Comparison of ENCODE assay signal across 24 cellular contexts in the genomic region with DNA sequence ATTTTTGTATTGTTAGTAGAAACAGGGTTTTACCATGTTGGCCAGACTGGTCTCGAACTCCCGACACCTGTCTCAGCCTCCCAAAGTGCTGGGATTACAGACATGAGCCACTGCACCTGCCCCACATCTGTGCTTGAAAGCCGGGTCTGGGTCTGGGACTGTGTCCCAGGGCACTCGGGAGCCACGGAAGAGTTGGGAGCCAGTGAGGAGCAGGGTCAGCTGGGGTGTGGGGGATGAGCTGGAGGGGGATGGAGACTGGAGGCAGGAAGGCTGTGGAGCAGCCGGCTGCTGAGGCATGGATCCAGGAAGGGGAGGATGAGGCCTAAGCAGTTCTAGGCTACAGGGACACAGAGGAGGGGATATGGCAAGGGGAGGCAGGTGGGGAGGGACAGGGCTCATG. TPM values are rescaled to one million over a fixed set of nuclear protein-coding genes. Genes with fewer than 3 reads are reported as not detected.
DNase-seq lines count a peak whose midpoint lies in the region; ATAC-seq and TF ChIP-seq lines count a peak whose summit lies in the region.
"Had no signal": no experiment of that assay in that cellular context is flagged by ENCODE, and none has a peak within 500 bp of the region (broad histone marks: within the 10 kb centered on the region; RNA-seq: fewer than 3 reads in every experiment).

No MANE protein-coding gene starts in this region.

- H3K4me3 Mint-ChIP-seq in activated naive CD4-positive, alpha-beta T cell treated with anti-CD3 and anti-CD28 coated beads, Interleukin-2, amount 50 U/mL, for 24 hours = peak overlapping the region; percentile 26
- peak overlapping the region; percentile 81 for H3K4me3 Mint-ChIP-seq in activated T-helper 17 cell treated with anti-CD3 and anti-CD28 coated beads, Interleukin-2, amount 50 U/mL, for 72 hours
- no peak overlapping the region for H3K4me3 Mint-ChIP-seq in WTC11

- H3K27ac ChIP-seq in HEK293 (ENCODE audit: extremely low read depth, low read depth, low read length) (no peak overlapping the region), colonic mucosa (no peak overlapping the region)
- H3K27ac ChIP-seq: dorsolateral prefrontal cortex, SK-N-MC, upper lobe of left lung, VCaP had no signal

- CTCF ChIA-PET in HEK293 (lab: Yijun Ruan, JAX) = interaction anchor here (0.5 to 2.6 kb wide), 5 partner anchors 11 to 380 kb away, joined by 3 to 15 read pairs (median 4); no protein-coding TSS in a partner anchor
- CTCF ChIA-PET in WTC11 (lab: Charles Lee) = interaction anchor here (0.9 to 3.3 kb wide), 4 partner anchors 12 to 34 kb away, joined by 3 to 20 read pairs (median 3); no protein-coding TSS in a partner anchor

- no peak for TF ChIP-seq CTCF in HEK293 (tag by site-specific recombination; IDR thresholded peaks at IDR 0.05)
- no peak for TF ChIP-seq CTCF in colonic mucosa (IDR thresholded peaks at IDR 0.05)
- no peak for TF ChIP-seq CTCF in WTC11 (IDR thresholded peaks at IDR 0.05)

- H3K36me3 ChIP-seq in HEK293 (ENCODE audit: control insufficient read depth in 2 of 2, insufficient read depth in 1 of 2, low read length in 2 of 2) = no peaks in the 10 kb centered on the region
- H3K36me3 ChIP-seq in colonic mucosa = no peaks in the 10 kb centered on the region
- H3K36me3 ChIP-seq: upper lobe of left lung had no signal

- H3K4me3 ChIP-seq in HEK293 (ENCODE audit: low read depth, low read length) = no peak overlapping the region
- H3K4me3 ChIP-seq in colonic mucosa = no peak overlapping the region
- H3K4me3 ChIP-seq: dorsolateral prefrontal cortex, SK-N-MC, upper lobe of left lung had no signal

- peaks cover 4% of the 10 kb centered on the region for H3K4me1 Mint-ChIP-seq in activated naive CD4-positive, alpha-beta T cell treated with anti-CD3 and anti-CD28 coated beads, Interleukin-2, amount 50 U/mL, for 24 hours
- H3K4me1 Mint-ChIP-seq in activated T-helper 17 cell treated with anti-CD3 and anti-CD28 coated beads, Interleukin-2, amount 50 U/mL, for 72 hours = peaks cover 10% of the 10 kb centered on the region
- no peaks in the 10 kb centered on the region for H3K4me1 Mint-ChIP-seq in WTC11

- no peaks in the 10 kb centered on the region for H3K36me3 Mint-ChIP-seq in activated naive CD4-positive, alpha-beta T cell treated with anti-CD3 and anti-CD28 coated beads, Interleukin-2, amount 50 U/mL, for 24 hours
- no peaks in the 10 kb centered on the region for H3K36me3 Mint-ChIP-seq in activated naive CD4-positive, alpha-beta T cell treated with anti-CD3 and anti-CD28 coated beads, Interleukin-2, amount 50 U/mL, for 72 hours
- H3K36me3 Mint-ChIP-seq in activated T-helper 17 cell treated with anti-CD3 and anti-CD28 coated beads, Interleukin-2, amount 50 U/mL, for 72 hours (ENCODE audit: low read depth) = peaks cover 24% of the 10 kb centered on the region
- no peaks in the 10 kb centered on the region for H3K36me3 Mint-ChIP-seq in WTC11

- POLR2A ChIA-PET in HEK293 (lab: Yijun Ruan, JAX) (interaction anchor here (0.6 to 2.0 kb wide), 2 partner anchors 14 to 18 kb away, joined by 3 to 6 read pairs; a partner anchor contains a TSS), WTC11 (lab: Charles Lee) (interaction anchor here (0.5 kb wide), 1 partner anchor 16 kb away, joined by 4 read pairs; no protein-coding TSS in a partner anchor)

- H3K27me3 Mint-ChIP-seq in activated naive CD4-positive, alpha-beta T cell treated with anti-CD3 and anti-CD28 coated beads, Interleukin-2, amount 50 U/mL, for 24 hours = no peaks in the 10 kb centered on the region
- no peaks in the 10 kb centered on the region for H3K27me3 Mint-ChIP-seq in activated T-helper 17 cell treated with anti-CD3 and anti-CD28 coated beads, Interleukin-2, amount 50 U/mL, for 72 hours
- H3K27me3 Mint-ChIP-seq in WTC11 (ENCODE audit: low read depth) = peaks cover 6% of the 10 kb centered on the region

- H3K9ac ChIP-seq in colonic mucosa (ENCODE audit: low read depth in 2 of 2, low read length in 2 of 2) = no peak overlapping the region

- no peaks in the 10 kb centered on the region for H3K27me3 ChIP-seq in colonic mucosa
- H3K27me3 ChIP-seq: dorsolateral prefrontal cortex, upper lobe of left lung had no signal

- intact Hi-C loops in colonic mucosa (cut with DNase I) = no loop called here

- ATAC-seq in activated naive CD4-positive, alpha-beta T cell treated with anti-CD3 and anti-CD28 coated beads, Interleukin-2, amount 50 U/mL, for 72 hours = no peak
- ATAC-seq in activated T-helper 17 cell treated with anti-CD3 and anti-CD28 coated beads, Interleukin-2, amount 50 U/mL, for 72 hours (replicated peaks) = no peak
- ATAC-seq in WTC11 = no peak
- ATAC-seq: HepG2, right cardiac atrium had no signal

- DNase-seq in activated naive CD4-positive, alpha-beta T cell treated with anti-CD3 and anti-CD28 coated beads, Interleukin-2, amount 50 U/mL, for 72 hours (ENCODE audit: low spot score in 2 of 2) = no peak
- DNase-seq in NCI-H510A treated with DMSO at 0.1 percent for 48 hours (lab: John Stamatoyannopoulos, UW) (no peak), colonic mucosa (no peak), WTC11 (ENCODE audit: low spot score) (no peak)
- DNase-seq: activated CD4-positive, alpha-beta T cell treated with anti-CD3 and anti-CD28 coated beads, Interleukin-2, amount 50 U/mL, for 4 hours; dorsolateral prefrontal cortex; MV-4-11; NCI-H146; NCI-H2107; NCI-H446 treated with DMSO at 0.1 percent for 48 hours; posterior cingulate gyrus; right cardiac atrium had no signal

- H3K9me3 ChIP-seq in HEK293 (ENCODE audit: control insufficient read depth, insufficient read depth, low read depth, low read length) (no peaks in the 10 kb centered on the region), colonic mucosa (no peaks in the 10 kb centered on the region)
- H3K9me3 ChIP-seq: upper lobe of left lung had no signal

- no peak overlapping the region for H3K27ac Mint-ChIP-seq in activated naive CD4-positive, alpha-beta T cell treated with anti-CD3 and anti-CD28 coated beads, Interleukin-2, amount 50 U/mL, for 24 hours
- H3K27ac Mint-ChIP-seq in activated naive CD4-positive, alpha-beta T cell treated with anti-CD3 and anti-CD28 coated beads, Interleukin-2, amount 50 U/mL, for 72 hours = peak overlapping the region in 1 of 2 donors; percentile 19
- peak overlapping the region; percentile 80 for H3K27ac Mint-ChIP-seq in activated T-helper 17 cell treated with anti-CD3 and anti-CD28 coated beads, Interleukin-2, amount 50 U/mL, for 72 hours
- no peak overlapping the region for H3K27ac Mint-ChIP-seq in WTC11

- H3K9me3 Mint-ChIP-seq in activated naive CD4-positive, alpha-beta T cell treated with anti-CD3 and anti-CD28 coated beads, Interleukin-2, amount 50 U/mL, for 24 hours = no peaks in the 10 kb centered on the region
- H3K9me3 Mint-ChIP-seq in activated naive CD4-positive, alpha-beta T cell treated with anti-CD3 and anti-CD28 coated beads, Interleukin-2, amount 50 U/mL, for 72 hours = no peaks in the 10 kb centered on the region
- no peaks in the 10 kb centered on the region for H3K9me3 Mint-ChIP-seq in activated T-helper 17 cell treated with anti-CD3 and anti-CD28 coated beads, Interleukin-2, amount 50 U/mL, for 72 hours
- H3K9me3 Mint-ChIP-seq in WTC11 = no peaks in the 10 kb centered on the region

- H3K4me1 ChIP-seq in HEK293 (ENCODE audit: control insufficient read depth, insufficient read depth, low read length) (no peaks in the 10 kb centered on the region), colonic mucosa (no peaks in the 10 kb centered on the region)
- H3K4me1 ChIP-seq: upper lobe of left lung had no signal

TF ChIP-seq in HEK293, 187 proteins besides CTCF, POLR2A, EP300 and RAD21:
- peak; percentile 71; the same call in 1 of the 2 replicates for TF ChIP-seq ZNF16 (tag by site-specific recombination; IDR thresholded peaks at IDR 0.05; ENCODE audit: low read depth)
- TF ChIP-seq ZNF791 (tag by site-specific recombination; IDR thresholded peaks at IDR 0.05) = no peak

TF ChIP-seq in WTC11, 78 proteins besides CTCF, POLR2A, EP300 and RAD21 (continues in another document):
- no peak for TF ChIP-seq FOXJ3 (CRISPR knock-in tag; IDR thresholded peaks at IDR 0.05; ENCODE audit: borderline replicate concordance)
- TF ChIP-seq PRRX2 (CRISPR knock-in tag; IDR thresholded peaks at IDR 0.05) = no peak
- TF ChIP-seq TP53 (CRISPR knock-in tag; IDR thresholded peaks at IDR 0.05) = no peak

RNA-seq across cellular contexts. Expression of a gene that starts 10.7 kb away (rescaled TPM):
- not detected for total RNA-seq in activated naive CD4-positive, alpha-beta T cell treated with anti-CD3 and anti-CD28 coated beads, Interleukin-2, amount 50 U/mL, for 72 hours
- total RNA-seq in activated T-helper 17 cell treated with anti-CD3 and anti-CD28 coated beads, Interleukin-2, amount 50 U/mL, for 72 hours = not detected
- total RNA-seq in colonic mucosa = under 1 TPM in 1 of 2 donors, not detected in 1; 0.27 TPM
- not detected in 3 replicates for total RNA-seq in WTC11 (2021)
- total RNA-seq: dorsolateral prefrontal cortex, endothelial cell of umbilical vein, G401, glomerular endothelial cell, H4, HepG2, LHCN-M2, right cardiac atrium had no signal

RNA-seq across cellular contexts. Expression of a gene that starts 19.0 kb away (rescaled TPM):
- total RNA-seq in activated naive CD4-positive, alpha-beta T cell treated with anti-CD3 and anti-CD28 coated beads, Interleukin-2, amount 50 U/mL, for 72 hours = 1 to 10 TPM; 5.5 to 9.1 TPM
- total RNA-seq in activated T-helper 17 cell treated with anti-CD3 and anti-CD28 coated beads, Interleukin-2, amount 50 U/mL, for 72 hours = 1 to 10 TPM; 4.6 to 8.6 TPM
- total RNA-seq in colonic mucosa = 100 to 1,000 TPM; 150 to 198 TPM
- 6.6 to 8.8 TPM (median 6.8 TPM) in 3 replicates for total RNA-seq in WTC11 (2021)
- total RNA-seq: glomerular endothelial cell, LHCN-M2 had no signal

RNA-seq across cellular contexts. Expression of a gene that starts 23.1 kb away (rescaled TPM):
- 1,000 to 10,000 TPM; 2,030 to 2,264 TPM for total RNA-seq in activated naive CD4-positive, alpha-beta T cell treated with anti-CD3 and anti-CD28 coated beads, Interleukin-2, amount 50 U/mL, for 72 hours
- total RNA-seq in activated T-helper 17 cell treated with anti-CD3 and anti-CD28 coated beads, Interleukin-2, amount 50 U/mL, for 72 hours = 1,000 to 10,000 TPM; 1,785 to 2,369 TPM
- total RNA-seq in colonic mucosa (1,000 to 10,000 TPM; 1,499 to 1,736 TPM), WTC11 (2021) (1,712 to 1,987 TPM (median 1,909 TPM) in 3 replicates)

RNA-seq across cellular contexts. Expression of a gene that starts 23.5 kb away (rescaled TPM):
- 10 to 100 TPM; 25.7 to 40.4 TPM for total RNA-seq in activated naive CD4-positive, alpha-beta T cell treated with anti-CD3 and anti-CD28 coated beads, Interleukin-2, amount 50 U/mL, for 72 hours
- total RNA-seq in activated T-helper 17 cell treated with anti-CD3 and anti-CD28 coated beads, Interleukin-2, amount 50 U/mL, for 72 hours = 10 to 100 TPM; 31.3 to 49.3 TPM
- total RNA-seq in colonic mucosa (10 to 100 TPM; 36.2 to 48.4 TPM), WTC11 (2021) (46.7 to 64.6 TPM (median 48.4 TPM) in 3 replicates)

RNA-seq across cellular contexts. Expression of a gene that starts 41.3 kb away (rescaled TPM):
- 10 to 100 TPM; 10.5 to 16.9 TPM for total RNA-seq in activated naive CD4-positive, alpha-beta T cell treated with anti-CD3 and anti-CD28 coated beads, Interleukin-2, amount 50 U/mL, for 72 hours
- total RNA-seq in activated T-helper 17 cell treated with anti-CD3 and anti-CD28 coated beads, Interleukin-2, amount 50 U/mL, for 72 hours = 1 to 10 TPM; 5.3 to 9.3 TPM
- total RNA-seq in colonic mucosa = 1 to 10 TPM; 4.7 to 8.9 TPM
- 10.5 to 12.0 TPM (median 11.4 TPM) in 3 replicates for total RNA-seq in WTC11 (2021)

Comparison
In these comparisons a context has a peak if more than half of its experiments do, and no peak if none do; other contexts are left out.
1. RNA of a gene that starts 19.0 kb away (total RNA-seq): 150 to 198 TPM in colonic mucosa; 5.5 to 9.1 TPM in activated naive CD4-positive, alpha-beta T cell treated with anti-CD3 and anti-CD28 coated beads, Interleukin-2, amount 50 U/mL, for 72 hours, 6.6 to 8.8 TPM in WTC11 and 4.6 to 8.6 TPM in activated T-helper 17 cell treated with anti-CD3 and anti-CD28 coated beads, Interleukin-2, amount 50 U/mL, for 72 hours; every median in the first group is over 10 times any median in the second.